Comparison of ENCODE assay signal across 19 cellular contexts in genomic region chr2:60507211-60507810, GRCh38. TPM values are rescaled to one million over a fixed set of nuclear protein-coding genes. Genes with fewer than 3 reads are reported as not detected.
A peak's percentile ranks its signal among the peaks of the same experiment; 100 is the strongest.
DNase-seq lines count a peak whose midpoint lies in the region; ATAC-seq and TF ChIP-seq lines count a peak whose summit lies in the region.
"Had no signal": no experiment of that assay in that cellular context is flagged by ENCODE, and none has a peak within 500 bp of the region (broad histone marks: within the 10 kb centered on the region; RNA-seq: fewer than 3 reads in every experiment).

No MANE protein-coding gene starts in this region.

- H3K4me2 ChIP-seq in DOHH2 (ENCODE audit: low read length): peak overlapping the region; percentile 32; the same call in 1 of the 2 replicates
- H3K4me2 ChIP-seq in SU-DHL-6 (ENCODE audit: low read depth, low read length, poor library complexity, severe bottlenecking): no peak overlapping the region
- no peak overlapping the region for H3K4me2 ChIP-seq in hepatocyte
- H3K4me2 ChIP-seq: SK-N-SH had no signal

- no peaks in the 10 kb centered on the region for H3K27me3 Mint-ChIP-seq in stimulated activated memory B cell treated with anti-CD40 and anti-IgM and Interleukin-4, amounts not matched to agents 10 μg/mL and 1 μg/mL and 100 μg/mL, for 72 hours
- peaks cover 51% of the 10 kb centered on the region for H3K27me3 Mint-ChIP-seq in T-helper 17 cell

- peaks cover 99% of the 10 kb centered on the region for H3K4me1 Mint-ChIP-seq in stimulated activated memory B cell treated with anti-CD40 and anti-IgM and Interleukin-4, amounts not matched to agents 10 μg/mL and 1 μg/mL and 100 μg/mL, for 72 hours
- H3K4me1 Mint-ChIP-seq in T-helper 17 cell: no peaks in the 10 kb centered on the region
- H3K4me1 Mint-ChIP-seq: CD8-positive, alpha-beta memory T cell had no signal

- WGBS in hepatocyte (ENCODE audit: low lambda C conversion rate, missing lambda C conversion rate): 63% methylated on average over 7 of the region's 7 CpGs
- 79 to 81% methylated on average over 7 of the region's 7 CpGs for WGBS in testis, 2 donors

- no peak for DNase-seq in hepatocyte (ENCODE audit: low spot score)
- DNase-seq in NCI-H1092 treated with DMSO at 0.1 percent for 48 hours (lab: John Stamatoyannopoulos, UW): no peak
- DNase-seq in testis: no peak
- no peak for DNase-seq in T-helper 17 cell
- DNase-seq: activated CD4-positive, alpha-beta T cell treated with anti-CD3 and anti-CD28 coated beads for 36 hours; activated T-cell treated with anti-CD3 and anti-CD28 coated beads, Interleukin-2, amount 50 U/mL, for 72 hours; CD8-positive, alpha-beta memory T cell; head of caudate nucleus; Kasumi-1; left ventricle myocardium superior; NCI-H1105; NCI-H446 treated with DMSO at 0.1 percent for 48 hours; SK-N-SH had no signal

- intact Hi-C loops in testis (cut with DNase I; ENCODE audit: low total_unique reads): no loop called here

- H3K4me1 ChIP-seq in DOHH2 (ENCODE audit: control insufficient read depth, low read length) (peaks cover 94% of the 10 kb centered on the region), hepatocyte (ENCODE audit: insufficient read depth) (peaks cover 36% of the 10 kb centered on the region), testis (no peaks in the 10 kb centered on the region)

- TF ChIP-seq CTCF in DOHH2 (IDR thresholded peaks at IDR 0.05; ENCODE audit: low read depth, low read length, poor library complexity, severe bottlenecking) (no peak), SU-DHL-6 (IDR thresholded peaks at IDR 0.05; ENCODE audit: insufficient read depth, low read length, poor library complexity, severe bottlenecking) (no peak), hepatocyte (IDR thresholded peaks at IDR 0.05; ENCODE audit: poor library complexity) (no peak), testis (IDR thresholded peaks at IDR 0.05) (no peak)

- peaks cover 36% of the 10 kb centered on the region for H3K36me3 Mint-ChIP-seq in stimulated activated memory B cell treated with anti-CD40 and anti-IgM and Interleukin-4, amounts not matched to agents 10 μg/mL and 1 μg/mL and 100 μg/mL, for 72 hours
- H3K36me3 Mint-ChIP-seq in T-helper 17 cell (ENCODE audit: low read depth): no peaks in the 10 kb centered on the region
- H3K36me3 Mint-ChIP-seq: activated naive CD4-positive, alpha-beta T cell treated with anti-CD3 and anti-CD28 coated beads, Interleukin-2, amount 50 U/mL, for 72 hours; CD8-positive, alpha-beta memory T cell had no signal

- no peak for TF ChIP-seq POLR2A in testis (IDR thresholded peaks at IDR 0.05)

- H3K27ac ChIP-seq in DOHH2 (ENCODE audit: low read depth, low read length) (peak overlapping the region; percentile 39), SU-DHL-6 (ENCODE audit: low read depth, low read length) (peak overlapping the region; percentile 32; the same call in 1 of the 2 replicates), hepatocyte (peak overlapping the region; percentile 17), testis (no peak overlapping the region)

- H3K27me3 ChIP-seq in DOHH2 (ENCODE audit: control insufficient read depth, low read length) (no peaks in the 10 kb centered on the region), SU-DHL-6 (ENCODE audit: low read length) (no peaks in the 10 kb centered on the region), hepatocyte (no peaks in the 10 kb centered on the region), testis (no peaks in the 10 kb centered on the region)

- ATAC-seq in stimulated activated memory B cell treated with anti-CD40 and anti-IgM and Interleukin-4, amounts not matched to agents 10 μg/mL and 1 μg/mL and 100 μg/mL, for 72 hours: no peak
- ATAC-seq in HG02973 (IDR thresholded peaks at IDR 0.05; ENCODE audit: unreplicated experiment) (no peak), T-helper 17 cell (no peak)
- ATAC-seq: activated CD4-positive, alpha-beta T cell treated with anti-CD3 and anti-CD28 coated beads for 36 hours; activated naive CD4-positive, alpha-beta T cell treated with anti-CD3 and anti-CD28 coated beads, Interleukin-2, amount 50 U/mL, for 72 hours; activated T-cell treated with anti-CD3 and anti-CD28 coated beads, Interleukin-2, amount 50 U/mL, for 72 hours had no signal

- H3K79me2 ChIP-seq in DOHH2 (ENCODE audit: control insufficient read depth, low read length) (peaks cover 99% of the 10 kb centered on the region), SU-DHL-6 (ENCODE audit: insufficient read depth, low read length) (peaks cover 98% of the 10 kb centered on the region), hepatocyte (peaks cover 98% of the 10 kb centered on the region)

- H3K36me3 ChIP-seq in DOHH2 (ENCODE audit: control insufficient read depth, low read length): peaks cover 96% of the 10 kb centered on the region
- H3K36me3 ChIP-seq in SU-DHL-6 (ENCODE audit: low read length): peaks cover 6% of the 10 kb centered on the region; the same call in 1 of the 2 replicates
- no peaks in the 10 kb centered on the region for H3K36me3 ChIP-seq in hepatocyte (replicated peaks; ENCODE audit: insufficient read depth, low read depth)
- H3K36me3 ChIP-seq in testis (ENCODE audit: low read depth, missing control alignments): no peaks in the 10 kb centered on the region

- H3K9me3 ChIP-seq in DOHH2 (ENCODE audit: control insufficient read depth, insufficient read depth, low read length) (no peaks in the 10 kb centered on the region), SU-DHL-6 (ENCODE audit: insufficient read depth, low read length) (no peaks in the 10 kb centered on the region), hepatocyte (ENCODE audit: low read depth) (no peaks in the 10 kb centered on the region), testis (no peaks in the 10 kb centered on the region), T-helper 17 cell (ENCODE audit: control insufficient read depth, low read length, poor library complexity, severe bottlenecking) (no peaks in the 10 kb centered on the region)
- H3K9me3 ChIP-seq: SK-N-SH had no signal

- no peaks in the 10 kb centered on the region for H3K9me3 Mint-ChIP-seq in stimulated activated memory B cell treated with anti-CD40 and anti-IgM and Interleukin-4, amounts not matched to agents 10 μg/mL and 1 μg/mL and 100 μg/mL, for 72 hours
- H3K9me3 Mint-ChIP-seq: activated naive CD4-positive, alpha-beta T cell treated with anti-CD3 and anti-CD28 coated beads, Interleukin-2, amount 50 U/mL, for 72 hours; activated T-cell treated with anti-CD3 and anti-CD28 coated beads, Interleukin-2, amount 50 U/mL, for 72 hours had no signal

- peaks cover 12% of the 10 kb centered on the region for H3F3A ChIP-seq in DOHH2 (ENCODE audit: control insufficient read depth, insufficient read depth)
- no peaks in the 10 kb centered on the region for H3F3A ChIP-seq in SU-DHL-6 (ENCODE audit: insufficient read depth)

- no peak overlapping the region for H2AFZ ChIP-seq in SU-DHL-6 (ENCODE audit: low read depth, low read length, severe bottlenecking)
- no peak overlapping the region for H2AFZ ChIP-seq in hepatocyte

- no peak overlapping the region for H3K4me3 ChIP-seq in DOHH2 (ENCODE audit: low read length)
- no peak overlapping the region for H3K4me3 ChIP-seq in SU-DHL-6 (ENCODE audit: insufficient read depth, low read length, poor library complexity, severe bottlenecking)
- H3K4me3 ChIP-seq in hepatocyte: no peak overlapping the region
- H3K4me3 ChIP-seq in testis: no peak overlapping the region

- peak overlapping the region; percentile 44 for H3K4me3 Mint-ChIP-seq in stimulated activated memory B cell treated with anti-CD40 and anti-IgM and Interleukin-4, amounts not matched to agents 10 μg/mL and 1 μg/mL and 100 μg/mL, for 72 hours
- no peak overlapping the region for H3K4me3 Mint-ChIP-seq in T-helper 17 cell
- H3K4me3 Mint-ChIP-seq: activated CD4-positive, alpha-beta T cell treated with anti-CD3 and anti-CD28 coated beads for 36 hours; activated T-cell treated with anti-CD3 and anti-CD28 coated beads, Interleukin-2, amount 50 U/mL, for 72 hours; CD8-positive, alpha-beta memory T cell had no signal

- peaks cover 77% of the 10 kb centered on the region for H4K20me1 ChIP-seq in DOHH2 (ENCODE audit: control insufficient read depth, insufficient read depth, low read depth, low read length)
- peaks cover 4% of the 10 kb centered on the region; the same call in 1 of the 2 replicates for H4K20me1 ChIP-seq in SU-DHL-6 (ENCODE audit: low read depth, low read length)
- H4K20me1 ChIP-seq in hepatocyte (ENCODE audit: insufficient read depth, poor library complexity, severe bottlenecking): peaks cover 19% of the 10 kb centered on the region

- H3K27ac Mint-ChIP-seq in stimulated activated memory B cell treated with anti-CD40 and anti-IgM and Interleukin-4, amounts not matched to agents 10 μg/mL and 1 μg/mL and 100 μg/mL, for 72 hours: peak overlapping the region; percentile 88
- H3K27ac Mint-ChIP-seq in T-helper 17 cell: no peak overlapping the region
- H3K27ac Mint-ChIP-seq: activated CD4-positive, alpha-beta T cell treated with anti-CD3 and anti-CD28 coated beads for 36 hours; activated naive CD4-positive, alpha-beta T cell treated with anti-CD3 and anti-CD28 coated beads, Interleukin-2, amount 50 U/mL, for 72 hours; activated T-cell treated with anti-CD3 and anti-CD28 coated beads, Interleukin-2, amount 50 U/mL, for 72 hours; CD8-positive, alpha-beta memory T cell had no signal

- H3K9ac ChIP-seq in SU-DHL-6 (ENCODE audit: low read length): no peak overlapping the region
- H3K9ac ChIP-seq: SK-N-SH had no signal

- no peaks in the 10 kb centered on the region for H3K9me2 ChIP-seq in DOHH2 (replicated peaks; ENCODE audit: control insufficient read depth, low read length)
- H3K9me2 ChIP-seq in SU-DHL-6 (replicated peaks; ENCODE audit: insufficient read depth, low read length): no peaks in the 10 kb centered on the region
- H3K9me2 ChIP-seq in hepatocyte (replicated peaks; ENCODE audit: insufficient read depth): no peaks in the 10 kb centered on the region
- H3K9me2 ChIP-seq: SK-N-SH had no signal

RNA-seq across cellular contexts. Expression of gene BCL11A, which starts 46.1 kb away (rescaled TPM):
- total RNA-seq in hepatocyte (11.6 and 14.4 TPM in 2 replicates), testis (10 to 100 TPM in 1 of 2 donors, 1 to 10 TPM in 1; 4.1 to 11.6 TPM), T-helper 17 cell (1 to 10 TPM; 2.5 to 9.2 TPM)
- polyA plus RNA-seq in hepatocyte (18.4 and 22.6 TPM in 2 replicates), testis (ENCODE audit: insufficient read depth, low read depth, low replicate concordance) (5.1 TPM)
- total RNA-seq: HT-29 had no signal
- polyA plus RNA-seq: CD8-positive, alpha-beta memory T cell had no signal

Comparison
In these comparisons a context has a peak if more than half of its experiments do, and no peak if none do; other contexts are left out.
1. H3K27ac ChIP-seq: peak in DOHH2 (single experiment), SU-DHL-6 (single experiment) and hepatocyte (single experiment); none in testis (0 of 2).